Comparison of ENCODE assay signal across 18 cellular contexts in the genomic region with DNA sequence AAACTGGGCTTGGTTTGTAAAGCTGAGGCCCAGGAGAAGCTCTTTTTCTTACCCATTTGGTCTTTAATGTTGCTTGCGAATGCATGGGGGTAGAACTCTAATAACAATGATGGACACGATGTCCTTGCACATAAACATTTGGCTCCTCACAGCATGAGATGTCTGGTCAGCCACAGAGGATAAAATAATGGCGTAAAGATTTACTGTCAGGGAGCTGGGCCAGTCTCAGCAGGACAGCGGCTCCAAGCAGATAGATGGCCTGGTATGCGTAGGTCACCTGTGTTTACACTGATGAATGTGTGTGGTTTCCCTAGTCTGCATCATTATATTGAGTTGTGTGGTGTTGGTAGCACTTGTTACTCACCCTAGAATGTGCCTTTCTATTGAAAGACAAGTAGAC.
DNase-seq lines count a peak whose midpoint lies in the region; ATAC-seq and TF ChIP-seq lines count a peak whose summit lies in the region.
"Had no signal": no experiment of that assay in that cellular context is flagged by ENCODE, and none has a peak within 500 bp of the region (broad histone marks: within the 10 kb centered on the region; RNA-seq: fewer than 3 reads in every experiment).

No MANE protein-coding gene starts in this region.

- no peak overlapping the region for H2BK5ac ChIP-seq in trophoblast cell (ENCODE audit: low read depth, low read length, poor library complexity)

- no peak overlapping the region for H3K18ac ChIP-seq in trophoblast cell (ENCODE audit: low read length)

- H4K20me1 ChIP-seq in GM23338 (replicated peaks; ENCODE audit: insufficient read depth) = no peaks in the 10 kb centered on the region

- no peak overlapping the region for H2AK5ac ChIP-seq in trophoblast cell (ENCODE audit: low read length)

- H2BK120ac ChIP-seq in trophoblast cell (ENCODE audit: insufficient read depth, low read length, poor library complexity) = no peak overlapping the region

- H4K91ac ChIP-seq in trophoblast cell (ENCODE audit: low read depth, low read length) = no peak overlapping the region

- H3K4me1 Mint-ChIP-seq in GM23338 (no peaks in the 10 kb centered on the region; the same call in 2 of the 3 replicates), nephron progenitor cell (peaks cover 38% of the 10 kb centered on the region)
- no peaks in the 10 kb centered on the region for H3K4me1 Mint-ChIP-seq in activated naive CD4-positive, alpha-beta T cell treated with anti-CD3 and anti-CD28 coated beads for 36 hours (ENCODE audit: low read depth)

- H3K9ac ChIP-seq in trophoblast cell (ENCODE audit: low read length) = no peak overlapping the region

- H3K9me3 ChIP-seq in trophoblast cell (ENCODE audit: insufficient read depth, low read depth, low read length) = no peaks in the 10 kb centered on the region

- no peaks in the 10 kb centered on the region for H3K9me2 ChIP-seq in GM23338 (ENCODE audit: insufficient read depth)

- H3K27me3 Mint-ChIP-seq in GM23338 (ENCODE audit: insufficient read depth, low read depth, poor library complexity) (no peaks in the 10 kb centered on the region), nephron progenitor cell (ENCODE audit: low read depth, poor library complexity) (no peaks in the 10 kb centered on the region)
- no peaks in the 10 kb centered on the region for H3K27me3 Mint-ChIP-seq in activated naive CD4-positive, alpha-beta T cell treated with anti-CD3 and anti-CD28 coated beads for 36 hours (ENCODE audit: low read depth)
- H3K27me3 Mint-ChIP-seq: activated naive CD8-positive, alpha-beta T cell had no signal

- H3K4me1 ChIP-seq in GM23338 (ENCODE audit: insufficient read depth) = no peaks in the 10 kb centered on the region
- H3K4me1 ChIP-seq in trophoblast cell (ENCODE audit: control insufficient read depth in 1 of 2, insufficient read depth in 2 of 2, low read length in 2 of 2) = no peaks in the 10 kb centered on the region

- H2BK12ac ChIP-seq in trophoblast cell (ENCODE audit: low read length) = no peak overlapping the region

- no peaks in the 10 kb centered on the region for H3K79me1 ChIP-seq in trophoblast cell (ENCODE audit: low read length)

- H3K27me3 ChIP-seq in GM23338 (ENCODE audit: insufficient read depth) (no peaks in the 10 kb centered on the region), trophoblast cell (ENCODE audit: insufficient read depth, low read length) (no peaks in the 10 kb centered on the region)

- TF ChIP-seq CTCF in GM23338 (conservative IDR thresholded peaks at IDR 0.05; ENCODE audit: low read depth in 2 of 2) (no peak), astrocyte of the cerebellum (IDR thresholded peaks at IDR 0.05; ENCODE audit: low read depth, low read length, missing control alignments) (no peak), nephron progenitor cell (IDR thresholded peaks at IDR 0.05) (no peak)

- no peaks in the 10 kb centered on the region for H3K36me3 Mint-ChIP-seq in GM23338 (ENCODE audit: low read depth)
- H3K36me3 Mint-ChIP-seq in nephron progenitor cell (ENCODE audit: low read depth) = no peaks in the 10 kb centered on the region
- no peaks in the 10 kb centered on the region for H3K36me3 Mint-ChIP-seq in activated naive CD4-positive, alpha-beta T cell treated with anti-CD3 and anti-CD28 coated beads for 36 hours (ENCODE audit: low read depth)
- H3K36me3 Mint-ChIP-seq: activated naive CD8-positive, alpha-beta T cell had no signal

- intact Hi-C loops in activated naive CD4-positive, alpha-beta T cell treated with anti-CD3 and anti-CD28 coated beads for 36 hours (cut with micrococcal nuclease) = no loop called here

- no peak overlapping the region for H2AFZ ChIP-seq in GM23338
- no peak overlapping the region for H2AFZ ChIP-seq in trophoblast cell (ENCODE audit: insufficient read depth, low read length, poor library complexity)

- WGBS in trophoblast cell (ENCODE audit: extremely low coverage, insufficient coverage, insufficient read length) = no CpG with 5 or more reads among the region's 5 CpGs

- no peak overlapping the region for H4K12ac ChIP-seq in trophoblast cell (ENCODE audit: low read depth, low read length)

- H3K27ac Mint-ChIP-seq in GM23338 = no peak overlapping the region
- no peak overlapping the region for H3K27ac Mint-ChIP-seq in nephron progenitor cell
- no peak overlapping the region for H3K27ac Mint-ChIP-seq in activated naive CD4-positive, alpha-beta T cell treated with anti-CD3 and anti-CD28 coated beads for 36 hours
- H3K27ac Mint-ChIP-seq: activated naive CD8-positive, alpha-beta T cell; HFFc6 had no signal

- H3K27ac ChIP-seq in GM23338 (ENCODE audit: low read depth) (no peak overlapping the region), trophoblast cell (ENCODE audit: low read depth, low read length) (no peak overlapping the region)

- H3K14ac ChIP-seq in trophoblast cell (ENCODE audit: low read length) = no peak overlapping the region

- no peak overlapping the region for H3K4me3 Mint-ChIP-seq in GM23338
- no peak overlapping the region for H3K4me3 Mint-ChIP-seq in nephron progenitor cell
- no peak overlapping the region for H3K4me3 Mint-ChIP-seq in activated naive CD4-positive, alpha-beta T cell treated with anti-CD3 and anti-CD28 coated beads for 36 hours
- H3K4me3 Mint-ChIP-seq: activated naive CD8-positive, alpha-beta T cell; HFFc6 had no signal

- H3K9me3 Mint-ChIP-seq in GM23338 = peaks cover 9% of the 10 kb centered on the region; the same call in 2 of the 3 replicates
- H3K9me3 Mint-ChIP-seq in nephron progenitor cell = peaks cover 4% of the 10 kb centered on the region
- peaks cover 4% of the 10 kb centered on the region for H3K9me3 Mint-ChIP-seq in activated naive CD4-positive, alpha-beta T cell treated with anti-CD3 and anti-CD28 coated beads for 36 hours

- no peak overlapping the region for H3K23ac ChIP-seq in trophoblast cell (ENCODE audit: low read length)

- H3K36me3 ChIP-seq in GM23338 (ENCODE audit: insufficient read depth) (no peaks in the 10 kb centered on the region), trophoblast cell (ENCODE audit: control insufficient read depth in 1 of 2, insufficient read depth in 2 of 2, low read length in 2 of 2) (no peaks in the 10 kb centered on the region)

- CTCF ChIA-PET in activated naive CD4-positive, alpha-beta T cell treated with anti-CD3 and anti-CD28 coated beads for 36 hours (lab: Charles Lee) = no interaction called here

- H3K79me2 ChIP-seq in GM23338 (replicated peaks; ENCODE audit: insufficient read depth) = no peaks in the 10 kb centered on the region
- no peaks in the 10 kb centered on the region for H3K79me2 ChIP-seq in trophoblast cell (ENCODE audit: control insufficient read depth, insufficient read depth, low read length, poor library complexity)

- DNase-seq in GM23338 (ENCODE audit: low spot score) = no peak
- DNase-seq in NCI-H2227 (lab: John Stamatoyannopoulos, UW; ENCODE audit: unreplicated experiment) = peak; percentile 78
- peak; percentile 50 for DNase-seq in astrocyte of the cerebellum (ENCODE audit: low read depth)
- peak; percentile 14 for DNase-seq in nephron progenitor cell
- DNase-seq in glomerular visceral epithelial cell (ENCODE audit: extremely low spot score) = no peak
- no peak for DNase-seq in superior temporal gyrus (ENCODE audit: extremely low spot score)
- no peak for DNase-seq in trophoblast cell
- no peak for DNase-seq in activated naive CD4-positive, alpha-beta T cell treated with anti-CD3 and anti-CD28 coated beads for 36 hours
- DNase-seq: AML-193; effector CD8-positive, alpha-beta T cell; HFFc6; MM.1S; mucosa of descending colon; PC-3; stimulated activated CD4-positive, alpha-beta T cell treated with anti-CD3 and anti-CD28 coated beads, Interleukin-2, amount 100 ng/mL, for 48 hours; substantia nigra had no signal

- H3K4me2 ChIP-seq in GM23338 (no peak overlapping the region), trophoblast cell (ENCODE audit: low read length) (no peak overlapping the region)

- peak; percentile 74 for ATAC-seq in GM23338
- ATAC-seq: mucosa of descending colon, PC-3, SK-N-SH treated with all-trans-retinoic acid at 6 μM for 48 hours had no signal

- H3K4me3 ChIP-seq in GM23338 = no peak overlapping the region
- no peak overlapping the region for H3K4me3 ChIP-seq in astrocyte of the cerebellum (ENCODE audit: low read depth, low read length)
- H3K4me3 ChIP-seq in trophoblast cell (ENCODE audit: low read depth, low read length) = no peak overlapping the region
- H3K4me3 ChIP-seq: mucosa of descending colon had no signal

- no peaks in the 10 kb centered on the region for H3F3A ChIP-seq in GM23338 (replicated peaks; ENCODE audit: low read depth)

- no peak overlapping the region for H3K4ac ChIP-seq in trophoblast cell (ENCODE audit: low read depth, low read length)

- in situ Hi-C loops in astrocyte of the cerebellum (cut with HindIII; ENCODE audit: low sequenced_read_pairs) = no loop called here

- H4K8ac ChIP-seq in trophoblast cell (ENCODE audit: low read depth, low read length) = no peak overlapping the region

TF ChIP-seq in GM23338, 12 proteins besides CTCF, POLR2A, EP300 and RAD21 (continues in another document):
- no peak for TF ChIP-seq STAT1 (IDR thresholded peaks at IDR 0.05; ENCODE audit: unreplicated experiment)
- no peak for TF ChIP-seq REST (IDR thresholded peaks at IDR 0.05; ENCODE audit: unreplicated experiment)
- TF ChIP-seq ZNF114 (CRISPR knock-in tag; IDR thresholded peaks at IDR 0.05) = no peak
- no peak for TF ChIP-seq ZNF331 (CRISPR knock-in tag; IDR thresholded peaks at IDR 0.05; ENCODE audit: low read depth)
- no peak for TF ChIP-seq JUNB (IDR thresholded peaks at IDR 0.05; ENCODE audit: unreplicated experiment)

Comparison
In these comparisons a context has a peak if more than half of its experiments do, and no peak if none do; other contexts are left out.
1. DNase-seq: peak in NCI-H2227 (single experiment), astrocyte of the cerebellum (single experiment) and nephron progenitor cell (single experiment); none in GM23338 (single experiment), glomerular visceral epithelial cell (single experiment), superior temporal gyrus (single experiment), trophoblast cell (0 of 2) and activated naive CD4-positive, alpha-beta T cell treated with anti-CD3 and anti-CD28 coated beads for 36 hours (single experiment).